ENCODE assay signal across 28 cellular contexts in the genomic region with DNA sequence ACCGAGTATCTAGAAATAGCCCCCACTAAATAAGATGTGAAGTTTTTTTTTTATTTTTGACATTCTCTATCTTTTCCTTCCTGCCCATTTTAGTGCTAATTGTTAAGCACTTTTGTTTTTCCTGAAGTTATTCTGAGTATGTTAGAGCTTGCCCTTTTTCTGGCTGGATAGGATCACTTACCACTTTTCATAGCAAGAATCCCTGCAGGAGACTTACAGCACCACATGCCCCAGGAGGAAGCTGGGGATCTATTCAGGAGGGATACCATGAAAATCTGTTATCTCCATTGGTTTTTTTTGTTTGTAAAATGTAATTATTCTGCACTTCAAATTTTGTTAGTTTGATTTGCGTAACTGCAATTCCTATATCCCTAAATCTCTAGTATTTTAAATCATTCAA.
"Had no signal": no experiment of that assay in that cellular context is flagged by ENCODE, and none has a peak within 500 bp of the region (broad histone marks: within the 10 kb centered on the region; RNA-seq: fewer than 3 reads in every experiment).

No MANE protein-coding gene starts in this region.

- H3K27me3 Mint-ChIP-seq: activated CD4-positive, alpha-beta memory T cell treated with anti-CD3 and anti-CD28 coated beads, Interleukin-2, amount 10 ng/mL, durations not matched to agents 7 days and 5 days; activated CD4-positive, alpha-beta T cell treated with anti-CD3 and anti-CD28 coated beads, Interleukin-2, amount 10 ng/mL, durations not matched to agents 7 days and 5 days; activated naive CD4-positive, alpha-beta T cell treated with anti-CD3 and anti-CD28 coated beads, Interleukin-2, amount 50 U/mL, for 24 hours; activated naive CD8-positive, alpha-beta T cell treated with anti-CD3 and anti-CD28 coated beads for 36 hours; activated naive CD8-positive, alpha-beta T cell treated with anti-CD3 and anti-CD28 coated beads, Interleukin-2, amount 50 U/mL, for 24 hours; activated T-helper 17 cell treated with anti-CD3 and anti-CD28 coated beads, Interleukin-2, amount 50 U/mL, for 72 hours; effector memory CD8-positive, alpha-beta T cell had no signal

- H3K4me3 Mint-ChIP-seq: activated CD4-positive, alpha-beta memory T cell treated with anti-CD3 and anti-CD28 coated beads, Interleukin-2, amount 10 ng/mL, durations not matched to agents 7 days and 5 days; activated CD4-positive, alpha-beta T cell treated with anti-CD3 and anti-CD28 coated beads, Interleukin-2, amount 10 ng/mL, durations not matched to agents 7 days and 5 days; activated naive CD4-positive, alpha-beta T cell treated with anti-CD3 and anti-CD28 coated beads, Interleukin-2, amount 50 U/mL, for 24 hours; activated naive CD8-positive, alpha-beta T cell treated with anti-CD3 and anti-CD28 coated beads for 36 hours; activated naive CD8-positive, alpha-beta T cell treated with anti-CD3 and anti-CD28 coated beads, Interleukin-2, amount 50 U/mL, for 24 hours; activated T-cell treated with anti-CD3 and anti-CD28 coated beads, Interleukin-2, amount 50 U/mL, for 4 hours; activated T-helper 17 cell treated with anti-CD3 and anti-CD28 coated beads, Interleukin-2, amount 50 U/mL, for 72 hours; effector memory CD8-positive, alpha-beta T cell had no signal

- H3K4me1 Mint-ChIP-seq: activated CD4-positive, alpha-beta memory T cell treated with anti-CD3 and anti-CD28 coated beads, Interleukin-2, amount 10 ng/mL, durations not matched to agents 7 days and 5 days; activated CD4-positive, alpha-beta T cell treated with anti-CD3 and anti-CD28 coated beads, Interleukin-2, amount 10 ng/mL, durations not matched to agents 7 days and 5 days; activated naive CD4-positive, alpha-beta T cell treated with anti-CD3 and anti-CD28 coated beads, Interleukin-2, amount 50 U/mL, for 24 hours; activated naive CD8-positive, alpha-beta T cell treated with anti-CD3 and anti-CD28 coated beads for 36 hours; activated naive CD8-positive, alpha-beta T cell treated with anti-CD3 and anti-CD28 coated beads, Interleukin-2, amount 50 U/mL, for 24 hours; activated T-helper 17 cell treated with anti-CD3 and anti-CD28 coated beads, Interleukin-2, amount 50 U/mL, for 72 hours had no signal

- H3K27ac ChIP-seq: adrenal gland, body of pancreas, epithelial cell of prostate, esophagus squamous epithelium, gastroesophageal sphincter, heart right ventricle had no signal

- H3K4me1 ChIP-seq: adrenal gland, body of pancreas, esophagus squamous epithelium, gastroesophageal sphincter, heart right ventricle had no signal

- H3K27me3 ChIP-seq: adrenal gland, body of pancreas, esophagus squamous epithelium, gastroesophageal sphincter, heart right ventricle had no signal

- H3K9me3 ChIP-seq: body of pancreas, esophagus squamous epithelium, gastroesophageal sphincter had no signal

- H3K36me3 Mint-ChIP-seq: activated naive CD4-positive, alpha-beta T cell treated with anti-CD3 and anti-CD28 coated beads, Interleukin-2, amount 50 U/mL, for 24 hours; activated naive CD8-positive, alpha-beta T cell treated with anti-CD3 and anti-CD28 coated beads for 36 hours had no signal

- H3K9me3 Mint-ChIP-seq: activated CD4-positive, alpha-beta memory T cell treated with anti-CD3 and anti-CD28 coated beads, Interleukin-2, amount 10 ng/mL, durations not matched to agents 7 days and 5 days; activated CD4-positive, alpha-beta T cell treated with anti-CD3 and anti-CD28 coated beads, Interleukin-2, amount 10 ng/mL, durations not matched to agents 7 days and 5 days; activated naive CD4-positive, alpha-beta T cell treated with anti-CD3 and anti-CD28 coated beads, Interleukin-2, amount 50 U/mL, for 24 hours; activated naive CD8-positive, alpha-beta T cell treated with anti-CD3 and anti-CD28 coated beads, Interleukin-2, amount 50 U/mL, for 24 hours; activated T-helper 17 cell treated with anti-CD3 and anti-CD28 coated beads, Interleukin-2, amount 50 U/mL, for 72 hours had no signal

- ATAC-seq: activated naive CD8-positive, alpha-beta T cell treated with anti-CD3 and anti-CD28 coated beads, Interleukin-2, amount 50 U/mL, for 24 hours; activated T-cell treated with anti-CD3 and anti-CD28 coated beads, Interleukin-2, amount 50 U/mL, for 4 hours; activated T-helper 17 cell treated with anti-CD3 and anti-CD28 coated beads, Interleukin-2, amount 50 U/mL, for 72 hours; body of pancreas; effector memory CD8-positive, alpha-beta T cell; gastroesophageal sphincter; heart right ventricle had no signal

- H3K27ac Mint-ChIP-seq: activated CD4-positive, alpha-beta memory T cell treated with anti-CD3 and anti-CD28 coated beads, Interleukin-2, amount 10 ng/mL, durations not matched to agents 7 days and 5 days; activated CD4-positive, alpha-beta T cell treated with anti-CD3 and anti-CD28 coated beads, Interleukin-2, amount 10 ng/mL, durations not matched to agents 7 days and 5 days; activated naive CD4-positive, alpha-beta T cell treated with anti-CD3 and anti-CD28 coated beads, Interleukin-2, amount 50 U/mL, for 24 hours; activated naive CD8-positive, alpha-beta T cell treated with anti-CD3 and anti-CD28 coated beads for 36 hours; activated naive CD8-positive, alpha-beta T cell treated with anti-CD3 and anti-CD28 coated beads, Interleukin-2, amount 50 U/mL, for 24 hours; activated T-helper 17 cell treated with anti-CD3 and anti-CD28 coated beads, Interleukin-2, amount 50 U/mL, for 72 hours; effector memory CD8-positive, alpha-beta T cell had no signal

- H3K4me3 ChIP-seq: adrenal gland, body of pancreas, esophagus squamous epithelium, gastroesophageal sphincter, heart right ventricle had no signal

- H3K36me3 ChIP-seq: adrenal gland, esophagus squamous epithelium, gastroesophageal sphincter, heart right ventricle had no signal

- DNase-seq: activated CD4-positive, alpha-beta memory T cell treated with anti-CD3 and anti-CD28 coated beads, Interleukin-2, amount 10 ng/mL, durations not matched to agents 7 days and 5 days; activated CD4-positive, alpha-beta T cell treated with anti-CD3 and anti-CD28 coated beads for 1 hour; activated CD4-positive, alpha-beta T cell treated with anti-CD3 and anti-CD28 coated beads for 4 hours; activated CD4-positive, alpha-beta T cell treated with anti-CD3 and anti-CD28 coated beads, Interleukin-2, amount 10 ng/mL, durations not matched to agents 7 days and 5 days; activated CD4-positive, alpha-beta T cell treated with anti-CD3 and anti-CD28 coated beads, Interleukin-2, amount 50 U/mL, for 4 hours; activated CD8-positive, alpha-beta memory T cell treated with anti-CD3 and anti-CD28 coated beads, Interleukin-2, amount 50 U/mL, for 48 hours; activated effector memory CD4-positive, alpha-beta T cell treated with Interleukin-2 at 50 U/mL for 16 hours; activated gamma-delta T cell treated with Interleukin-2 at 50 U/mL for 16 hours; activated naive CD4-positive, alpha-beta T cell treated with Interleukin-2 at 50 U/mL for 16 hours; activated naive CD8-positive, alpha-beta T cell treated with anti-CD3 and anti-CD28 coated beads for 36 hours; activated naive CD8-positive, alpha-beta T cell treated with anti-CD3 and anti-CD28 coated beads, Interleukin-2, amount 50 U/mL, for 24 hours; activated T-cell treated with anti-CD3 and anti-CD28 coated beads, Interleukin-2, amount 50 U/mL, for 4 hours; adrenal gland; aorta; body of pancreas; caudate nucleus; cortex of kidney; dermis blood vessel endothelial cell; effector CD4-positive, alpha-beta T cell; effector memory CD8-positive, alpha-beta T cell; esophagus squamous epithelium; foreskin melanocyte; heart right ventricle; T-helper 2 cell had no signal
